Comparison of ENCODE assay signal across 12 cellular contexts in the genomic region with DNA sequence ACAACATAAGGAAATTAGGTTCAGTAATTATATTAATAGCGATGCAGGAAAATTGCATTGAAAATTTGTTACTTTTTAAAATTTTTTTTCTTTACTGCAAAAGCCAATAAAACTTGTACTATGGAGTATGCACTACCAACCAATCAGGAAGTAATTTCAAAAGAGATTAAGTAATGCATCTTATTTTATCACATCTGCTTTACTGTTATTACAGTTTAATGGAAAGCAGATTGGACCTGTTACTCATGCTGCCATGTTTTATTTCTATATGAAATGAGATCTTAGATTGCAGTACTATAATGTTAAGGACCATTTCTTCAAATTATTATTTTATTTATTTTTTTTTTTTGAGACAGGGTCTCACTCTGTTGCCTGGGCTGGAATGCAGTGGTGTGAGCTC. TPM values are rescaled to one million over a fixed set of nuclear protein-coding genes. Genes with fewer than 3 reads are reported as not detected.
DNase-seq lines count a peak whose midpoint lies in the region; ATAC-seq and TF ChIP-seq lines count a peak whose summit lies in the region.
"Had no signal": no experiment of that assay in that cellular context is flagged by ENCODE, and none has a peak within 500 bp of the region (broad histone marks: within the 10 kb centered on the region; RNA-seq: fewer than 3 reads in every experiment).

No MANE protein-coding gene starts in this region.

- H3K9me3 Mint-ChIP-seq in endodermal cell (no peaks in the 10 kb centered on the region), neural progenitor cell (no peaks in the 10 kb centered on the region)
- H3K9me3 Mint-ChIP-seq in activated T-cell treated with anti-CD3 and anti-CD28 coated beads, Interleukin-2, amount 50 U/mL, for 24 hours, result no peaks in the 10 kb centered on the region
- H3K9me3 Mint-ChIP-seq: stimulated activated naive CD8-positive, alpha-beta T cell treated with anti-CD3 and anti-CD28 coated beads, Interleukin-15, amount 100 ng/mL, for 72 hours; T-helper 2 cell treated with Interferon-gamma antibody and Interleukin-4, amounts not matched to agents 5 μg/mL and 100 μg/mL, for 36 hours had no signal

- H3K4me3 ChIP-seq in DND-41 (ENCODE audit: low read depth in 1 of 2, low read length in 2 of 2), result no peak overlapping the region
- peak overlapping the region; percentile 82 for H3K4me3 ChIP-seq in NB4 (ENCODE audit: low read depth, low read length)
- peak overlapping the region; percentile 94 for H3K4me3 ChIP-seq in endodermal cell (ENCODE audit: low read length)
- peak overlapping the region; percentile 100 for H3K4me3 ChIP-seq in neural progenitor cell

- H4K20me1 ChIP-seq in DND-41 (ENCODE audit: insufficient read depth, low read length), result peaks cover 17% of the 10 kb centered on the region; the same call in 1 of the 2 replicates
- peaks cover 25% of the 10 kb centered on the region for H4K20me1 ChIP-seq in neural progenitor cell (ENCODE audit: low read depth)

- H3K4me1 Mint-ChIP-seq in endodermal cell, result peaks cover 39% of the 10 kb centered on the region
- H3K4me1 Mint-ChIP-seq in neural progenitor cell, result peaks cover 21% of the 10 kb centered on the region
- peaks cover 66% of the 10 kb centered on the region for H3K4me1 Mint-ChIP-seq in activated T-cell treated with anti-CD3 and anti-CD28 coated beads, Interleukin-2, amount 50 U/mL, for 24 hours (ENCODE audit: low read depth)

- no peak for ATAC-seq in DND-41 (ENCODE audit: insufficient read depth, low read depth)
- no peak for ATAC-seq in GM18498 (IDR thresholded peaks at IDR 0.05; ENCODE audit: unreplicated experiment)
- ATAC-seq: stimulated activated naive CD8-positive, alpha-beta T cell treated with anti-CD3 and anti-CD28 coated beads, Interleukin-15, amount 100 ng/mL, for 72 hours had no signal

- H3K9ac ChIP-seq in DND-41 (ENCODE audit: low read depth, low read length) (no peak overlapping the region), endodermal cell (ENCODE audit: extremely low read depth, low read length, poor library complexity, severe bottlenecking) (no peak overlapping the region), neural progenitor cell (no peak overlapping the region)

- no peak overlapping the region for H3K27ac Mint-ChIP-seq in endodermal cell
- no peak overlapping the region for H3K27ac Mint-ChIP-seq in neural progenitor cell
- H3K27ac Mint-ChIP-seq in activated T-cell treated with anti-CD3 and anti-CD28 coated beads, Interleukin-2, amount 50 U/mL, for 24 hours, result no peak overlapping the region

- H3K27me3 Mint-ChIP-seq in endodermal cell (ENCODE audit: insufficient read depth), result no peaks in the 10 kb centered on the region
- H3K27me3 Mint-ChIP-seq in neural progenitor cell (ENCODE audit: insufficient read depth, low read depth), result peaks cover 5% of the 10 kb centered on the region
- no peaks in the 10 kb centered on the region for H3K27me3 Mint-ChIP-seq in activated T-cell treated with anti-CD3 and anti-CD28 coated beads, Interleukin-2, amount 50 U/mL, for 24 hours
- H3K27me3 Mint-ChIP-seq: stimulated activated naive CD8-positive, alpha-beta T cell treated with anti-CD3 and anti-CD28 coated beads, Interleukin-15, amount 100 ng/mL, for 72 hours had no signal

- TF ChIP-seq CTCF in DND-41 (IDR thresholded peaks at IDR 0.05; ENCODE audit: borderline replicate concordance, extremely low read depth, low read length, poor library complexity, severe bottlenecking), result no peak
- TF ChIP-seq CTCF in NB4 (IDR thresholded peaks at IDR 0.05; ENCODE audit: low read depth, low read length), result no peak
- TF ChIP-seq CTCF in endodermal cell (conservative IDR thresholded peaks at IDR 0.05), result no peak
- TF ChIP-seq CTCF in neural progenitor cell (IDR thresholded peaks at IDR 0.05), result no peak

- H3K27ac ChIP-seq in DND-41 (ENCODE audit: low read length), result no peak overlapping the region
- H3K27ac ChIP-seq in endodermal cell (ENCODE audit: low read depth, low read length), result no peak overlapping the region
- H3K27ac ChIP-seq in neural progenitor cell, result peak overlapping the region; percentile 87

- no peak for DNase-seq in DND-41
- no peak for DNase-seq in NB4 (ENCODE audit: low read depth)
- no peak for DNase-seq in endodermal cell
- DNase-seq in neural progenitor cell (ENCODE audit: low spot score), result no peak
- DNase-seq in NCI-H2081 (lab: John Stamatoyannopoulos, UW), result no peak
- DNase-seq in activated T-cell treated with anti-CD3 and anti-CD28 coated beads, Interleukin-2, amount 50 U/mL, for 24 hours, result no peak
- DNase-seq in NCI-H1092 (lab: John Stamatoyannopoulos, UW), result no peak
- DNase-seq: activated naive CD4-positive, alpha-beta T cell; erythroblast; stimulated activated naive CD8-positive, alpha-beta T cell treated with anti-CD3 and anti-CD28 coated beads, Interleukin-15, amount 100 ng/mL, for 72 hours had no signal

- H3K4me2 ChIP-seq in DND-41 (ENCODE audit: insufficient read depth, low read length), result 0 out of 2 replicates have a peak overlapping the region, but pooled peaks have one; percentile 94
- peak overlapping the region; percentile 98 for H3K4me2 ChIP-seq in neural progenitor cell

- H3K4me3 Mint-ChIP-seq in endodermal cell, result peak overlapping the region; percentile 84
- no peak overlapping the region for H3K4me3 Mint-ChIP-seq in neural progenitor cell
- H3K4me3 Mint-ChIP-seq in activated T-cell treated with anti-CD3 and anti-CD28 coated beads, Interleukin-2, amount 50 U/mL, for 24 hours, result no peak overlapping the region

- TF ChIP-seq POLR2A in NB4 (IDR thresholded peaks at IDR 0.05; ENCODE audit: extremely low read depth, insufficient read length), result no peak

- H3K9me3 ChIP-seq in DND-41 (ENCODE audit: insufficient read depth, low read length, severe bottlenecking) (no peaks in the 10 kb centered on the region), endodermal cell (ENCODE audit: control insufficient read depth, low read length) (no peaks in the 10 kb centered on the region), neural progenitor cell (ENCODE audit: low read depth) (no peaks in the 10 kb centered on the region)

- WGBS in endodermal cell (ENCODE audit: insufficient coverage in 1 of 2, insufficient read length in 1 of 2), 2 experiments, result no CpG with 5 or more reads among the region's 1 CpG

- H2AFZ ChIP-seq in DND-41 (ENCODE audit: low read depth, low read length) (no peak overlapping the region), neural progenitor cell (replicated peaks) (no peak overlapping the region)

- H3K79me2 ChIP-seq in DND-41 (ENCODE audit: insufficient read depth, low read length), result peaks cover 39% of the 10 kb centered on the region
- H3K79me2 ChIP-seq in neural progenitor cell (ENCODE audit: low read depth), result peaks cover 82% of the 10 kb centered on the region

- H3K4me1 ChIP-seq in DND-41 (ENCODE audit: insufficient read depth, low read length) (peaks cover 31% of the 10 kb centered on the region), endodermal cell (ENCODE audit: control insufficient read depth, insufficient read depth, low read length) (peaks cover 10% of the 10 kb centered on the region), neural progenitor cell (peaks cover 26% of the 10 kb centered on the region)

- H3K27me3 ChIP-seq in DND-41 (ENCODE audit: insufficient read depth, low read length, poor library complexity), result no peaks in the 10 kb centered on the region
- no peaks in the 10 kb centered on the region for H3K27me3 ChIP-seq in endodermal cell (ENCODE audit: control insufficient read depth, insufficient read depth, low read length, poor library complexity, severe bottlenecking)
- H3K27me3 ChIP-seq in neural progenitor cell, result no peaks in the 10 kb centered on the region

- H3K36me3 ChIP-seq in DND-41 (ENCODE audit: insufficient read depth, low read length) (peaks cover 4% of the 10 kb centered on the region), endodermal cell (ENCODE audit: control insufficient read depth, insufficient read depth, low read length) (peaks cover 3% of the 10 kb centered on the region), neural progenitor cell (no peaks in the 10 kb centered on the region)

- H3F3A ChIP-seq in neural progenitor cell (ENCODE audit: low read depth), result peaks cover 17% of the 10 kb centered on the region

- H3K36me3 Mint-ChIP-seq in endodermal cell (ENCODE audit: low read depth) (peaks cover under 1% of the 10 kb centered on the region), neural progenitor cell (peaks cover under 1% of the 10 kb centered on the region)
- H3K36me3 Mint-ChIP-seq in activated T-cell treated with anti-CD3 and anti-CD28 coated beads, Interleukin-2, amount 50 U/mL, for 24 hours (ENCODE audit: low read depth), result peaks cover 28% of the 10 kb centered on the region

RNA-seq across cellular contexts. Expression of gene STRN3, which starts 1.7 kb away (rescaled TPM):
- 10 to 100 TPM; 56.5 to 58.9 TPM for total RNA-seq in endodermal cell
- polyA plus RNA-seq in endodermal cell (2013, experiment 1 of 2), result 39.3 TPM
- polyA plus RNA-seq in endodermal cell (2013, experiment 2 of 2), result 36.0 TPM
- total RNA-seq in neural progenitor cell (ENCODE audit: low replicate concordance), result 54.2 and 104 TPM in 2 replicates

RNA-seq across cellular contexts. Expression of gene AP4S1, which starts 2.4 kb away (rescaled TPM):
- total RNA-seq in endodermal cell (10 to 100 TPM in 1 of 2 donors, 1 to 10 TPM in 1; 7.6 to 11.1 TPM), neural progenitor cell (ENCODE audit: low replicate concordance) (10.4 and 24.4 TPM in 2 replicates)
- 4.0 TPM for polyA plus RNA-seq in endodermal cell (2013, experiment 1 of 2)
- polyA plus RNA-seq in endodermal cell (2013, experiment 2 of 2), result 5.1 TPM

Comparison
In these comparisons a context has a peak if more than half of its experiments do, and no peak if none do; other contexts are left out.
1. H3K4me3 ChIP-seq: peak in NB4 (single experiment), endodermal cell (single experiment) and neural progenitor cell (single experiment); none in DND-41 (0 of 2).